Comparison of ENCODE assay signal across 8 cellular contexts in genomic region chr1:98794196-98794886, GRCh38.
A peak's percentile ranks its signal among the peaks of the same experiment; 100 is the strongest.
DNase-seq lines count a peak whose midpoint lies in the region; ATAC-seq and TF ChIP-seq lines count a peak whose summit lies in the region.

No MANE protein-coding gene starts in this region.

- H3K4me3 Mint-ChIP-seq in activated naive CD4-positive, alpha-beta T cell treated with anti-CD3 and anti-CD28 coated beads, Interleukin-2, amount 10 ng/mL, durations not matched to agents 7 days and 5 days, result no peak overlapping the region

- peaks cover 5% of the 10 kb centered on the region for H3K27me3 Mint-ChIP-seq in activated naive CD4-positive, alpha-beta T cell treated with anti-CD3 and anti-CD28 coated beads, Interleukin-2, amount 10 ng/mL, durations not matched to agents 7 days and 5 days

- DNase-seq in DMS79 (lab: John Stamatoyannopoulos, UW), result peak; percentile 0
- no peak for DNase-seq in DMS79 treated with DMSO at 0.1 percent for 48 hours (lab: John Stamatoyannopoulos, UW)
- DNase-seq in RWPE2 (ENCODE audit: low spot score), result no peak
- peak; percentile 66 for DNase-seq in activated naive CD4-positive, alpha-beta T cell treated with anti-CD3 and anti-CD28 coated beads, Interleukin-2, amount 10 ng/mL, durations not matched to agents 7 days and 5 days
- DNase-seq in heart right ventricle, result peak in 1 of 2 donors; percentile 30
- no peak for DNase-seq in sigmoid colon

- ATAC-seq in GM21786 (IDR thresholded peaks at IDR 0.05; ENCODE audit: unreplicated experiment), result peak; percentile 94
- peak; percentile 96 for ATAC-seq in RWPE2 (ENCODE audit: low read depth)
- ATAC-seq in heart right ventricle, result peak in 7 of 8 donors; percentile 43 to 70 (median 65)

- no peak for TF ChIP-seq POLR2A in sigmoid colon (IDR thresholded peaks at IDR 0.05)

- H3K4me3 ChIP-seq in RWPE2 (ENCODE audit: severe bottlenecking) (no peak overlapping the region), heart right ventricle (no peak overlapping the region), sigmoid colon (no peak overlapping the region)

- H3K27ac Mint-ChIP-seq in activated naive CD4-positive, alpha-beta T cell treated with anti-CD3 and anti-CD28 coated beads, Interleukin-2, amount 10 ng/mL, durations not matched to agents 7 days and 5 days, result no peak overlapping the region

- H3K27ac ChIP-seq in RWPE2 (ENCODE audit: poor library complexity, severe bottlenecking) (no peak overlapping the region), heart right ventricle (no peak overlapping the region), sigmoid colon (no peak overlapping the region)

- peak; percentile 87 for TF ChIP-seq CTCF in RWPE2 (IDR thresholded peaks at IDR 0.05; ENCODE audit: poor library complexity, severe bottlenecking)
- peak; percentile 34 to 77 (median 70) for TF ChIP-seq CTCF in heart right ventricle (IDR thresholded peaks at IDR 0.05)
- TF ChIP-seq CTCF in sigmoid colon (IDR thresholded peaks at IDR 0.05), result peak in 3 of 4 experiments; percentile 10 to 51 (median 39)

- 17 to 21% methylated on average over 3 of the region's 3 CpGs for WGBS in heart right ventricle, 2 donors
- WGBS in sigmoid colon, 2 donors, result 5 to 18% methylated on average over 3 of the region's 3 CpGs

- H3K9me3 ChIP-seq in RWPE2 (ENCODE audit: severe bottlenecking) (no peaks in the 10 kb centered on the region), heart right ventricle (no peaks in the 10 kb centered on the region), sigmoid colon (no peaks in the 10 kb centered on the region)

- H3K9me3 Mint-ChIP-seq in activated naive CD4-positive, alpha-beta T cell treated with anti-CD3 and anti-CD28 coated beads, Interleukin-2, amount 10 ng/mL, durations not matched to agents 7 days and 5 days, result no peaks in the 10 kb centered on the region

- no peaks in the 10 kb centered on the region for H3K36me3 Mint-ChIP-seq in activated naive CD4-positive, alpha-beta T cell treated with anti-CD3 and anti-CD28 coated beads, Interleukin-2, amount 10 ng/mL, durations not matched to agents 7 days and 5 days

- intact Hi-C loops in heart right ventricle (cut with DNase I) (loop anchor here in 3 of 10 donors (5.0 to 10.0 kb wide), 3 partner anchors 910 to 943 kb away; no protein-coding TSS in a partner anchor), sigmoid colon (cut with DNase I) (loop anchor here (10.0 kb wide), 1 partner anchor 910 kb away; no protein-coding TSS in a partner anchor)

- H3K36me3 ChIP-seq in RWPE2 (ENCODE audit: low read depth) (no peaks in the 10 kb centered on the region), heart right ventricle (no peaks in the 10 kb centered on the region), sigmoid colon (no peaks in the 10 kb centered on the region)

- no peaks in the 10 kb centered on the region for H3K27me3 ChIP-seq in RWPE2 (ENCODE audit: insufficient read depth, poor library complexity, severe bottlenecking)
- H3K27me3 ChIP-seq in heart right ventricle, result no peaks in the 10 kb centered on the region
- H3K27me3 ChIP-seq in sigmoid colon, result no peaks in the 10 kb centered on the region

- peaks cover 4% of the 10 kb centered on the region for H3K4me1 ChIP-seq in RWPE2 (ENCODE audit: insufficient read depth, poor library complexity, severe bottlenecking)
- no peaks in the 10 kb centered on the region for H3K4me1 ChIP-seq in heart right ventricle
- H3K4me1 ChIP-seq in sigmoid colon, result no peaks in the 10 kb centered on the region

- TF ChIP-seq RAD21 in Ishikawa (IDR thresholded peaks at IDR 0.05; ENCODE audit: low read depth), result peak; percentile 81

- peaks cover 21% of the 10 kb centered on the region for H3K4me1 Mint-ChIP-seq in activated naive CD4-positive, alpha-beta T cell treated with anti-CD3 and anti-CD28 coated beads, Interleukin-2, amount 10 ng/mL, durations not matched to agents 7 days and 5 days

- TF ChIP-seq EP300 in Ishikawa (IDR thresholded peaks at IDR 0.05; ENCODE audit: borderline replicate concordance) (no peak), sigmoid colon (IDR thresholded peaks at IDR 0.05) (no peak)

- CTCF ChIA-PET in activated naive CD4-positive, alpha-beta T cell treated with anti-CD3 and anti-CD28 coated beads, Interleukin-2, amount 10 ng/mL, durations not matched to agents 7 days and 5 days (lab: Charles Lee), result interaction anchor here (0.6 to 2.5 kb wide), 23 partner anchors 9 to 913 kb away, joined by 3 to 10 read pairs (median 3); no protein-coding TSS in a partner anchor

TF ChIP-seq in Ishikawa, 13 proteins besides CTCF, POLR2A, EP300 and RAD21:
- TF ChIP-seq YY1 (IDR thresholded peaks at IDR 0.05; ENCODE audit: low read depth), result no peak
- no peak for TF ChIP-seq EGR1 (IDR thresholded peaks at IDR 0.05)
- no peak for TF ChIP-seq TEAD4 (IDR thresholded peaks at IDR 0.05)
- TF ChIP-seq NFIC (IDR thresholded peaks at IDR 0.05), result no peak
- no peak for TF ChIP-seq USF1 (IDR thresholded peaks at IDR 0.05)
TF ChIP-seq in Ishikawa: peak in this region for 0.

Comparison
In these comparisons a context has a peak if more than half of its experiments do, and no peak if none do; other contexts are left out.
1. DNase-seq: peak in DMS79 (single experiment) and activated naive CD4-positive, alpha-beta T cell treated with anti-CD3 and anti-CD28 coated beads, Interleukin-2, amount 10 ng/mL, durations not matched to agents 7 days and 5 days (single experiment); none in DMS79 treated with DMSO at 0.1 percent for 48 hours (single experiment), RWPE2 (single experiment) and sigmoid colon (single experiment).
2. Peak in every context shown above with its lines, with median percentiles within 50 percentile points of each other: ATAC-seq and CTCF ChIP-seq.